In the genomic region with DNA sequence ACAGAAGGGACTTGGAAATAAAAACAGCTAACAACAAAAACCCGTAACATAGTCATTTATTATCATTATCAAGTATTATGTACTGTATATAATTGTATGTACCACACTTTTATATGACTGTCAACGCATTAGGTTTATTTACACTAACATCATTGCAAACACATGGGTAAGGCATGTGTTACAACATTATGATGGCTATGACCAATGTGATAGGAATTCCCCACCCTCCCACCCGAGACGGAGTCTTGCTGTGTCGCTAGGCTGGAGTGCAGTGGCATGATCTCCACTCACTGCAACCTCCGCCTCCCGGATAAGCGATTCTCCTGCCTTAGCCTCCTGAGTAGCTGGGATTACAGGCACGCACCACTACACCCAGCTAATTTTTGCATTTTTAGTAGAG, we compare ENCODE assay signal across 18 cellular contexts.
DNase-seq lines count a peak whose midpoint lies in the region; ATAC-seq, FAIRE-seq and TF ChIP-seq lines count a peak whose summit lies in the region.
"Had no signal": no experiment of that assay in that cellular context is flagged by ENCODE, and none has a peak within 500 bp of the region (broad histone marks: within the 10 kb centered on the region; RNA-seq: fewer than 3 reads in every experiment).

No MANE protein-coding gene starts in this region.

- H3K4me3 ChIP-seq in AG10803 (ENCODE audit: low read length): no peak overlapping the region
- H3K4me3 ChIP-seq in GM23248: no peak overlapping the region
- H3K4me3 ChIP-seq in choroid plexus epithelial cell (ENCODE audit: low read depth, low read length): no peak overlapping the region
- no peak overlapping the region for H3K4me3 ChIP-seq in foreskin fibroblast (ENCODE audit: low read depth in 1 of 2, low read length in 2 of 2)
- H3K4me3 ChIP-seq: GM12878, GM23338 had no signal

- H3K79me2 ChIP-seq in GM23248 (ENCODE audit: insufficient read depth): peaks cover 97% of the 10 kb centered on the region

- FAIRE-seq in D721Med (lab: Jason Lieb, UNC): no peak
- FAIRE-seq: GM12878, GM18507 had no signal

- in situ Hi-C loops in GM23248 (cut with MboI): no loop called here

- 78 to 81% methylated on average over 7 to 9 of the region's 9 CpGs for WGBS in GM23248 (ENCODE audit: low coverage in 1 of 2, low lambda C conversion rate in 2 of 2, missing lambda C conversion rate in 2 of 2), 2 experiments

- H3K36me3 ChIP-seq in GM23248 (ENCODE audit: low read depth): no peaks in the 10 kb centered on the region

- H3K27ac Mint-ChIP-seq in natural killer cell treated with Interleukin-12 subunit alpha and Interleukin-12 subunit beta and Interleukin-15 and Interleukin-18, amount 100 ng/mL, for 72 hours: no peak overlapping the region
- H3K27ac Mint-ChIP-seq: B cell; CD4-positive, alpha-beta T cell; GM23338 had no signal

- H3K36me3 Mint-ChIP-seq in natural killer cell treated with Interleukin-12 subunit alpha and Interleukin-12 subunit beta and Interleukin-15 and Interleukin-18, amount 100 ng/mL, for 72 hours: no peaks in the 10 kb centered on the region

- H3K4me3 Mint-ChIP-seq in natural killer cell treated with Interleukin-12 subunit alpha and Interleukin-12 subunit beta and Interleukin-15 and Interleukin-18, amount 100 ng/mL, for 72 hours: no peak overlapping the region
- H3K4me3 Mint-ChIP-seq: B cell; CD4-positive, alpha-beta T cell; GM23338 had no signal

- H3K27me3 ChIP-seq in GM23248 (replicated peaks; ENCODE audit: insufficient read depth): no peaks in the 10 kb centered on the region

- no peak overlapping the region for H3K9ac ChIP-seq in GM23248

- H2AFZ ChIP-seq in GM23248: no peak overlapping the region
- H2AFZ ChIP-seq: GM23338 had no signal

- no peaks in the 10 kb centered on the region for H3K9me2 ChIP-seq in GM23248 (ENCODE audit: insufficient read depth)

- no peaks in the 10 kb centered on the region; the same call in 1 of the 2 replicates for H4K20me1 ChIP-seq in GM23248 (ENCODE audit: insufficient read depth)

- no peak overlapping the region for H3K27ac ChIP-seq in GM23248

- no peaks in the 10 kb centered on the region for H3K27me3 Mint-ChIP-seq in natural killer cell treated with Interleukin-12 subunit alpha and Interleukin-12 subunit beta and Interleukin-15 and Interleukin-18, amount 100 ng/mL, for 72 hours
- H3K27me3 Mint-ChIP-seq: B cell; CD4-positive, alpha-beta T cell had no signal

- DNase-seq in AG10803 (ENCODE audit: low read depth): peak; percentile 29
- DNase-seq in GM23248: peak; percentile 8
- DNase-seq in choroid plexus epithelial cell (ENCODE audit: low read depth): peak; percentile 46
- DNase-seq in foreskin fibroblast: peak; percentile 12 to 44
- no peak for DNase-seq in D721Med (ENCODE audit: insufficient read length, low spot score)
- no peak for DNase-seq in natural killer cell treated with Interleukin-12 subunit alpha and Interleukin-12 subunit beta and Interleukin-15 and Interleukin-18, amount 100 ng/mL, for 72 hours (ENCODE audit: low spot score)
- DNase-seq in NCI-H2081 treated with DMSO at 0.1 percent for 48 hours (lab: John Stamatoyannopoulos, UW): no peak
- DNase-seq in stimulated activated CD4-positive, alpha-beta T cell treated with anti-CD3 and anti-CD28 coated beads, Interleukin-4, amount 100 ng/mL, for 1 hour: no peak
- DNase-seq: 8988T; C1 segment of cervical spinal cord; CD4-positive, alpha-beta T cell; DND-41; H7; IMR-90 had no signal

- H3K4me1 ChIP-seq in GM23248 (ENCODE audit: insufficient read depth): no peaks in the 10 kb centered on the region

- peaks cover 5 to 7% of the 10 kb centered on the region in 2 donors for H3K4me1 Mint-ChIP-seq in natural killer cell treated with Interleukin-12 subunit alpha and Interleukin-12 subunit beta and Interleukin-15 and Interleukin-18, amount 100 ng/mL, for 72 hours (ENCODE audit: low read depth in 2 of 2)
- H3K4me1 Mint-ChIP-seq: GM23338 had no signal

- no peaks in the 10 kb centered on the region for H3K9me3 Mint-ChIP-seq in natural killer cell treated with Interleukin-12 subunit alpha and Interleukin-12 subunit beta and Interleukin-15 and Interleukin-18, amount 100 ng/mL, for 72 hours
- H3K9me3 Mint-ChIP-seq: CD4-positive, alpha-beta T cell; GM23338 had no signal

- no peaks in the 10 kb centered on the region for H3F3A ChIP-seq in GM23248 (ENCODE audit: insufficient read depth)

- no peak for TF ChIP-seq CTCF in AG10803 (conservative IDR thresholded peaks at IDR 0.05; ENCODE audit: low read length)
- TF ChIP-seq CTCF in choroid plexus epithelial cell (conservative IDR thresholded peaks at IDR 0.05; ENCODE audit: low read depth, low read length): no peak
- TF ChIP-seq CTCF in foreskin fibroblast (IDR thresholded peaks at IDR 0.05; ENCODE audit: low read depth, low read length): no peak
- no peak for TF ChIP-seq CTCF in D721Med (IDR thresholded peaks at IDR 0.05; ENCODE audit: insufficient read depth, missing control alignments)

- ATAC-seq in natural killer cell treated with Interleukin-12 subunit alpha and Interleukin-12 subunit beta and Interleukin-15 and Interleukin-18, amount 100 ng/mL, for 72 hours: no peak
- ATAC-seq: GM12878, GM23338 had no signal

- no peak overlapping the region for H3K4me2 ChIP-seq in GM23248 (ENCODE audit: unreplicated experiment)
- H3K4me2 ChIP-seq: GM23338 had no signal

- H3K9me3 ChIP-seq in GM23248 (ENCODE audit: low read depth): no peaks in the 10 kb centered on the region

Comparison
In these comparisons a context has a peak if more than half of its experiments do, and no peak if none do; other contexts are left out.
1. DNase-seq: peak in AG10803 (single experiment), GM23248 (single experiment), choroid plexus epithelial cell (single experiment) and foreskin fibroblast (2 of 2); none in D721Med (single experiment), natural killer cell treated with Interleukin-12 subunit alpha and Interleukin-12 subunit beta and Interleukin-15 and Interleukin-18, amount 100 ng/mL, for 72 hours (single experiment), NCI-H2081 treated with DMSO at 0.1 percent for 48 hours (single experiment) and stimulated activated CD4-positive, alpha-beta T cell treated with anti-CD3 and anti-CD28 coated beads, Interleukin-4, amount 100 ng/mL, for 1 hour (single experiment).